8 cellular contexts compared by ENCODE assay signal in genomic region chr14:98864211-98864610, GRCh38.
"Had no signal": no experiment of that assay in that cellular context is flagged by ENCODE, and none has a peak within 500 bp of the region (broad histone marks: within the 10 kb centered on the region; RNA-seq: fewer than 3 reads in every experiment).

No MANE protein-coding gene starts in this region.

- H3K9ac ChIP-seq: GM23248 had no signal

- H2AFZ ChIP-seq: GM23248 had no signal

- H3K27ac ChIP-seq: GM23248 had no signal

- H3K4me3 ChIP-seq: GM23248, K562 had no signal

- DNase-seq: GM23248, GOT3, H9, HCEC 1CT, HFFc6, IMR-90, KG1 had no signal

- ATAC-seq: K562 had no signal
